ENCODE assay signal across 1 cellular context in the genomic region with DNA sequence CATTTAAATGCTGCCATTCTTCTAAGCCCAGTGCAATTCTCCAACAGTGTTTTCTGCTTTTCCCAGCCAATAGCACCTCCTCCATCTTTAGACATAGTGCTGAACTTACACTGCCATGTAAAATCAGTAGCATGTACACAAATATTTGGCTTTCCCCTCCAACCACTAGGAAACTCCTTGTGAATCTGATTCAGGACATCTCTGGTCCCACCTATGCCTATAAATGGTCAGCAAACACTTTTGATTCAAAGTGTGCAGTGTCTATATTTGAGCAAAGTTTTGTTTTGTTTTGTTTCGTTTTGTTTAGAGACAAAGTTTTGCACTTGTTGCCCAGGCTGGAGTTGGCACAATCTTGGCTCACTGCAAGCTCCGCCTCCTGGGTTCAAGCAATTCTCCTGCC.
TF ChIP-seq lines count a peak whose summit lies in the region.

No MANE protein-coding gene starts in this region.

TF ChIP-seq in HepG2, 621 proteins besides CTCF, POLR2A, EP300 and RAD21:
- TF ChIP-seq MAF1 (CRISPR knock-in tag; IDR thresholded peaks at IDR 0.05; ENCODE audit: borderline replicate concordance), result no peak
